In the genomic region with DNA sequence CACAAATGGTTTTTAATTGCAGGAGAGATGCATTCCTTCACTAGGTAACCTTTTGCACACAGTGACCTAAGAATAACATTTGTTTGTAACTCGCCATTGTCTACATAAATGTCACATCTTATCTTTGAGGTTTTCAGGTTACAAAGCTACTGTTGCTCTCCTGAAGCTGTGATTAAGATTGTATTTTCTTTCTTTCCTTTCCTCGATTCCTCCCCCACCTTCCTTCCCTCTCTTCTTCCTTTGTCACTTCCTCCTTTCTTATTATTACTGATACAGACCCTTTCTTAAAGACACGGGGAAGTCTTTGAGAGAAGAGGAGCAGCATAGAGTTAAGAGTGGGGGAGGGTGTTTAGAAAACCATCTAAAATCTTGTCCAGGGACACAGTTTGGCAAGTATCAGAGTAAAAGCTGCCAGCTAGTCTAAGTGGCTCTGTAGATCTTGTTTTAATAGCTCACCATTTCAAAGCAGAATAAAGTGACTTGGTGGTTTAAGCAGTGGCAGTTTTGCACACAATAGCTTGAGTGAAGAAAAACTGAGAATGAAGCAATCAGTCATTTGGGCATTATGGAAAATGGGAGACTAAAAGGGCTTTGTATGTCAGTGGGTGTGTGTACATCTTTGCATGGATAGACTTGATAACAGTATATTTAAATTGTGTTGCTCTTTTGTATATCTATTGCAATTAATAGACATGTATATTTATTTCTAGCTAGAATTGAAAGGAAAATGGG, we compare ENCODE assay signal across 9 cellular contexts. TPM values are rescaled to one million over a fixed set of nuclear protein-coding genes. Genes with fewer than 3 reads are reported as not detected.
DNase-seq lines count a peak whose midpoint lies in the region; ATAC-seq, FAIRE-seq and TF ChIP-seq lines count a peak whose summit lies in the region.
"Had no signal": no experiment of that assay in that cellular context is flagged by ENCODE, and none has a peak within 500 bp of the region (broad histone marks: within the 10 kb centered on the region; RNA-seq: fewer than 3 reads in every experiment).

No MANE protein-coding gene starts in this region.

- CTCF ChIA-PET in activated CD8-positive, alpha-beta T cell treated with anti-CD3 and anti-CD28 coated beads for 36 hours (lab: Charles Lee) = no interaction called here
- CTCF ChIA-PET in HepG2 (lab: Yijun Ruan, JAX; ENCODE audit: low intra/inter-chr PET ratio, low total read pairs) = no interaction called here

- DNase-seq in GM18507 (ENCODE audit: extremely low spot score, insufficient read length, low read depth) = no peak
- DNase-seq in activated CD8-positive, alpha-beta T cell treated with anti-CD3 and anti-CD28 coated beads for 36 hours = no peak
- no peak for DNase-seq in HepG2 (ENCODE audit: low spot score)
- DNase-seq in HCEC 1CT = no peak
- DNase-seq in NCI-H226 = no peak
- DNase-seq: NCI-H2171 had no signal

- no peak overlapping the region for H2AFZ ChIP-seq in HepG2 (ENCODE audit: low read length)

- in situ Hi-C loops in HepG2 (cut with HindIII; ENCODE audit: extremely low pct_ligation_motif_present, low pct_unique_long_range_greater_than_20kb) = no loop called here

- ATAC-seq in activated CD8-positive, alpha-beta T cell treated with anti-CD3 and anti-CD28 coated beads for 36 hours = peak; percentile 32
- ATAC-seq in HepG2 (peak; percentile 25), GM18868 (IDR thresholded peaks at IDR 0.05; ENCODE audit: unreplicated experiment) (no peak), GM19324 (IDR thresholded peaks at IDR 0.05; ENCODE audit: low FRiP score, unreplicated experiment) (no peak)

- H3K79me2 ChIP-seq in HepG2 (ENCODE audit: insufficient read depth, low read length) = peaks cover 73% of the 10 kb centered on the region

- peaks cover 66% of the 10 kb centered on the region for H3K4me1 Mint-ChIP-seq in activated CD8-positive, alpha-beta T cell treated with anti-CD3 and anti-CD28 coated beads for 36 hours (ENCODE audit: low read depth)

- TF ChIP-seq CTCF in 22Rv1 (IDR thresholded peaks at IDR 0.05) = no peak
- no peak for TF ChIP-seq CTCF in activated CD8-positive, alpha-beta T cell treated with anti-CD3 and anti-CD28 coated beads for 36 hours (IDR thresholded peaks at IDR 0.05)
- no peak for TF ChIP-seq CTCF in HepG2 (CRISPR knock-in tag; IDR thresholded peaks at IDR 0.05)

- no TSS peak for BruUV-seq in HepG2 (replicated peaks; lab: Mats Ljungman, UMichigan)

- H3K36me3 ChIP-seq in HepG2 (replicated peaks in 1 of 2; ENCODE audit: control insufficient read depth in 1 of 2, insufficient read depth in 2 of 2, low read length in 2 of 2) = no peaks in the 10 kb centered on the region

- no peak for TF ChIP-seq RAD21 in HepG2 (CRISPR knock-in tag; IDR thresholded peaks at IDR 0.05)

- H3K27me3 ChIP-seq in HepG2 (ENCODE audit: control insufficient read depth in 1 of 2, insufficient read depth in 2 of 2, low read length in 2 of 2) = no peaks in the 10 kb centered on the region

- WGBS in HepG2 (ENCODE audit: low lambda C conversion rate) = 23% methylated on average over 3 of the region's 3 CpGs

- H3K27ac ChIP-seq in 22Rv1 = 0 out of 2 replicates have a peak overlapping the region, but pooled peaks have one; percentile 20
- H3K27ac ChIP-seq in HepG2 (ENCODE audit: extremely low read length, insufficient read depth, low read length) = peak overlapping the region; percentile 3

- POLR2A ChIA-PET in activated CD8-positive, alpha-beta T cell treated with anti-CD3 and anti-CD28 coated beads for 36 hours (lab: Charles Lee) = interaction anchor here (1.8 kb wide), 1 partner anchor 11 kb away, joined by 5 read pairs; a partner anchor contains a TSS
- POLR2A ChIA-PET in HepG2 (lab: Yijun Ruan, JAX) = interaction anchor here (1.3 to 2.5 kb wide), 2 partner anchors 23 to 27 kb away, joined by 3 to 8 read pairs; no protein-coding TSS in a partner anchor

- H3K27me3 Mint-ChIP-seq in activated CD8-positive, alpha-beta T cell treated with anti-CD3 and anti-CD28 coated beads for 36 hours = no peaks in the 10 kb centered on the region

- H3K9ac ChIP-seq in HepG2 (ENCODE audit: insufficient read depth, low read depth, low read length) = no peak overlapping the region

- H3K4me2 ChIP-seq in HepG2 (ENCODE audit: low read depth, low read length) = peak overlapping the region; percentile 13

- no peak overlapping the region; a peak in 1 of 6 replicates for H3K4me3 ChIP-seq in HepG2 (replicated peaks in 1 of 3; ENCODE audit: insufficient read depth in 1 of 3, low read depth in 2 of 3, low read length in 3 of 3)

- intact Hi-C loops in activated CD8-positive, alpha-beta T cell treated with anti-CD3 and anti-CD28 coated beads for 36 hours (cut with micrococcal nuclease) = no loop called here
- intact Hi-C loops in HepG2 (cut with micrococcal nuclease; ENCODE audit: unreplicated experiment) = no loop called here

- peak overlapping the region; percentile 5 for H3K27ac Mint-ChIP-seq in activated CD8-positive, alpha-beta T cell treated with anti-CD3 and anti-CD28 coated beads for 36 hours

- H3K4me3 Mint-ChIP-seq in activated CD8-positive, alpha-beta T cell treated with anti-CD3 and anti-CD28 coated beads for 36 hours = peak overlapping the region; percentile 9

- TF ChIP-seq POLR2A in HepG2 (IDR thresholded peaks at IDR 0.05; ENCODE audit: insufficient read depth in 1 of 2, low read depth in 2 of 2, low read length in 2 of 2) = no peak

- peaks cover 13% of the 10 kb centered on the region for H4K20me1 ChIP-seq in HepG2 (ENCODE audit: insufficient read depth, low read length)

- FAIRE-seq in GM18507 (lab: Jason Lieb, UNC) (peak; percentile 69), HepG2 (lab: Jason Lieb, UNC) (no peak)

- peaks cover 12% of the 10 kb centered on the region for H3K36me3 Mint-ChIP-seq in activated CD8-positive, alpha-beta T cell treated with anti-CD3 and anti-CD28 coated beads for 36 hours (ENCODE audit: low read depth)

- H3K9me3 ChIP-seq in HepG2 (ENCODE audit: low read length) = no peaks in the 10 kb centered on the region

- no peaks in the 10 kb centered on the region for H3K9me3 Mint-ChIP-seq in activated CD8-positive, alpha-beta T cell treated with anti-CD3 and anti-CD28 coated beads for 36 hours

- H3K4me1 ChIP-seq in HepG2 (ENCODE audit: insufficient read depth, low read length) = peaks cover 65% of the 10 kb centered on the region

- TF ChIP-seq EP300 in HepG2 (IDR thresholded peaks at IDR 0.05; ENCODE audit: low read depth in 2 of 2, low read length in 2 of 2) (no peak), HepG2 (CRISPR knock-in tag; IDR thresholded peaks at IDR 0.05; ENCODE audit: borderline replicate concordance) (no peak)

TF ChIP-seq in HepG2, 621 proteins besides CTCF, POLR2A, EP300 and RAD21 (continues in another document):
- TF ChIP-seq, protein P1, sequence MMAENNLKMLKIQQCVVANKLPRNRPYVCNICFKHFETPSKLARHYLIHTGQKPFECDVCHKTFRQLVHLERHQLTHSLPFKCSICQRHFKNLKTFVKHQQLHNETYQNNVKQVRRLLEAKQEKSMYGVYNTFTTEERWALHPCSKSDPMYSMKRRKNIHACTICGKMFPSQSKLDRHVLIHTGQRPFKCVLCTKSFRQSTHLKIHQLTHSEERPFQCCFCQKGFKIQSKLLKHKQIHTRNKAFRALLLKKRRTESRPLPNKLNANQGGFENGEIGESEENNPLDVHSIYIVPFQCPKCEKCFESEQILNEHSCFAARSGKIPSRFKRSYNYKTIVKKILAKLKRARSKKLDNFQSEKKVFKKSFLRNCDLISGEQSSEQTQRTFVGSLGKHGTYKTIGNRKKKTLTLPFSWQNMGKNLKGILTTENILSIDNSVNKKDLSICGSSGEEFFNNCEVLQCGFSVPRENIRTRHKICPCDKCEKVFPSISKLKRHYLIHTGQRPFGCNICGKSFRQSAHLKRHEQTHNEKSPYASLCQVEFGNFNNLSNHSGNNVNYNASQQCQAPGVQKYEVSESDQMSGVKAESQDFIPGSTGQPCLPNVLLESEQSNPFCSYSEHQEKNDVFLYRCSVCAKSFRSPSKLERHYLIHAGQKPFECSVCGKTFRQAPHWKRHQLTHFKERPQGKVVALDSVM (CRISPR knock-in tag; IDR thresholded peaks at IDR 0.05) = no peak
- TF ChIP-seq ZNF510 (CRISPR knock-in tag; IDR thresholded peaks at IDR 0.05; ENCODE audit: low read depth) (no peak), NFATC3 (CRISPR knock-in tag; IDR thresholded peaks at IDR 0.05) (no peak)
- TF ChIP-seq, protein P2, sequence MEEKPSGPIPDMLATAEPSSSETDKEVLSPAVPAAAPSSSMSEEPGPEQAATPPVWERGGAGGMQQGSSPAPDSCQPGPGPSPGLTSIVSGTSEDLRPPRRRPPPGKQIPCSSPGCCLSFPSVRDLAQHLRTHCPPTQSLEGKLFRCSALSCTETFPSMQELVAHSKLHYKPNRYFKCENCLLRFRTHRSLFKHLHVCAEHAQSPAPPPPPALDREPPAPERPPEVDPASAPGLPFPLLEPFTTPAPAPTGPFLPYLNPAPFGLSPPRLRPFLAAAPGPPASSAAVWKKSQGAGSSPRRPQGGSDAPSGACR (CRISPR knock-in tag; IDR thresholded peaks at IDR 0.05) = no peak

RNA-seq across cellular contexts. Expression of a gene that starts 10.9 kb away (rescaled TPM):
- total RNA-seq in activated CD8-positive, alpha-beta T cell treated with anti-CD3 and anti-CD28 coated beads for 36 hours = 10 to 100 TPM; 15.4 to 16.1 TPM
- 17.3 and 20.3 TPM in 2 replicates for total RNA-seq in HepG2 (2016; rRNA removed; fragmentation: Illumina TruSeq; extraction: Trizol)
- total RNA-seq in HepG2 (2016; cell fraction: cytosol; rRNA removed; fragmentation: Illumina TruSeq; extraction: Trizol; ENCODE audit: low read depth) = 2.1 and 2.4 TPM in 2 replicates
- 15.6 and 19.2 TPM in 2 replicates for total RNA-seq in HepG2 (2016; cell fraction: insoluble cytoplasmic fraction; rRNA removed; fragmentation: Illumina TruSeq; extraction: Trizol)
- 7.9 and 8.5 TPM in 2 replicates for total RNA-seq in HepG2 (2016; cell fraction: membrane; rRNA removed; fragmentation: Illumina TruSeq; extraction: Trizol)
- total RNA-seq in HepG2 (2016; cell fraction: nucleus; rRNA removed; fragmentation: Illumina TruSeq; extraction: Trizol) = 28.3 and 35.1 TPM in 2 replicates
- 8.6 and 10.1 TPM in 2 replicates for polyA plus RNA-seq in HepG2 (2011; rRNA removed)
- 4.7 and 8.3 TPM in 2 replicates for polyA plus RNA-seq in HepG2 (2011; cell fraction: cytosol; rRNA removed)
- polyA plus RNA-seq in HepG2 (2011; cell fraction: nucleus; rRNA removed) = 3.9 and 5.3 TPM in 2 replicates
- 18.5 and 21.2 TPM in 2 replicates for polyA plus RNA-seq in HepG2 (2012)
- polyA plus RNA-seq in HepG2 (2016; cell fraction: cytosol; fragmentation: Illumina TruSeq; extraction: Trizol; ENCODE audit: low read depth) = 1.3 and 1.4 TPM in 2 replicates
- polyA plus RNA-seq in HepG2 (2016; cell fraction: insoluble cytoplasmic fraction; fragmentation: Illumina TruSeq; extraction: Trizol; ENCODE audit: low read depth) = 13.9 and 14.3 TPM in 2 replicates
- 3.6 and 4.3 TPM in 2 replicates for polyA plus RNA-seq in HepG2 (2016; cell fraction: membrane; fragmentation: Illumina TruSeq; extraction: Trizol; ENCODE audit: low read depth)
- 26.8 and 27.2 TPM in 2 replicates for polyA plus RNA-seq in HepG2 (2016; cell fraction: nucleus; fragmentation: Illumina TruSeq; extraction: Trizol; ENCODE audit: insufficient read depth, low read depth)
- polyA minus RNA-seq in HepG2 (2011; rRNA and poly(A)+ RNA removed; ENCODE audit: low replicate concordance) = 0.05 and 16.1 TPM in 2 replicates
- 17.0 and 18.7 TPM in 2 replicates for polyA minus RNA-seq in HepG2 (2011; cell fraction: cytosol; rRNA and poly(A)+ RNA removed)
- 20.2 and 23.0 TPM in 2 replicates for polyA minus RNA-seq in HepG2 (2011; cell fraction: nucleus; rRNA and poly(A)+ RNA removed)

Comparison
In these comparisons a context has a peak if more than half of its experiments do, and no peak if none do; other contexts are left out.
1. ATAC-seq: peak in activated CD8-positive, alpha-beta T cell treated with anti-CD3 and anti-CD28 coated beads for 36 hours (single experiment) and HepG2 (single experiment); none in GM18868 (single experiment) and GM19324 (single experiment).